ENCODE assay signal across 9 cellular contexts in genomic region chr2:148553332-148553887, GRCh38.
DNase-seq lines count a peak whose midpoint lies in the region; ATAC-seq and TF ChIP-seq lines count a peak whose summit lies in the region.
"Had no signal": no experiment of that assay in that cellular context is flagged by ENCODE, and none has a peak within 500 bp of the region (broad histone marks: within the 10 kb centered on the region; RNA-seq: fewer than 3 reads in every experiment).

No MANE protein-coding gene starts in this region.

- peak overlapping the region; percentile 65 for H2AFZ ChIP-seq in MM.1S (ENCODE audit: low read length)

- peaks cover 17% of the 10 kb centered on the region for H3K4me1 ChIP-seq in MM.1S (ENCODE audit: low read length)
- peaks cover 0 to 18% (median 9%) of the 10 kb centered on the region in 6 donors for H3K4me1 ChIP-seq in spleen

- no peak for DNase-seq in activated CD4-positive, CD25-positive, alpha-beta regulatory T cell treated with anti-CD3 and anti-CD28 coated beads, Interleukin-2, amount 50 U/mL, for 72 hours
- DNase-seq in MM.1S (no peak), fibroblast of pulmonary artery (ENCODE audit: low read depth) (no peak), spleen (no peak), NCI-H1417 treated with DMSO at 0.1 percent for 48 hours (lab: John Stamatoyannopoulos, UW) (no peak), globus pallidus (ENCODE audit: low spot score) (no peak), LoVo (ENCODE audit: low spot score) (no peak)
- DNase-seq: effector CD4-positive, alpha-beta T cell had no signal

- no peaks in the 10 kb centered on the region for H3K9me2 ChIP-seq in MM.1S (replicated peaks; ENCODE audit: insufficient read depth, low read length)

- H3K27ac ChIP-seq in MM.1S (ENCODE audit: low read length), result no peak overlapping the region
- peak overlapping the region; percentile 30 to 74 (median 68) for H3K27ac ChIP-seq in spleen

- H3K27me3 ChIP-seq in MM.1S (replicated peaks; ENCODE audit: insufficient read depth, low read length) (no peaks in the 10 kb centered on the region), spleen (replicated peaks in 1 of 7) (no peaks in the 10 kb centered on the region)

- TF ChIP-seq CTCF in MM.1S (IDR thresholded peaks at IDR 0.05; ENCODE audit: low read length) (no peak), fibroblast of pulmonary artery (IDR thresholded peaks at IDR 0.05; ENCODE audit: low read length, missing control alignments) (no peak), spleen (IDR thresholded peaks at IDR 0.05 in 8 of 11, conservative IDR thresholded peaks at IDR 0.05 in 3 of 11) (no peak)

- H3K9me3 ChIP-seq in MM.1S (replicated peaks; ENCODE audit: insufficient read depth, low read length) (no peaks in the 10 kb centered on the region), spleen (peaks cover 0 to 6% (median 0%) of the 10 kb centered on the region in 8 donors)

- peak; percentile 24 to 42 for ATAC-seq in activated CD4-positive, CD25-positive, alpha-beta regulatory T cell treated with anti-CD3 and anti-CD28 coated beads, Interleukin-2, amount 50 U/mL, for 24 hours

- intact Hi-C loops in spleen (cut with DNase I; ENCODE audit: low total_unique reads), result no loop called here

- 49 to 72% (median 60%) methylated on average over 7 of the region's 7 CpGs for WGBS in spleen, 5 donors

- H3K36me3 ChIP-seq in MM.1S (replicated peaks; ENCODE audit: insufficient read depth, low read length) (no peaks in the 10 kb centered on the region), spleen (no peaks in the 10 kb centered on the region)

- H3K9ac ChIP-seq in MM.1S (ENCODE audit: low read length), result peak overlapping the region; percentile 5; the same call in 1 of the 2 replicates

- peak overlapping the region; percentile 56 for H3K4me2 ChIP-seq in MM.1S (ENCODE audit: low read depth, low read length)

- H3K79me2 ChIP-seq in MM.1S (ENCODE audit: low read length), result no peaks in the 10 kb centered on the region

- no peak for TF ChIP-seq POLR2A in spleen (IDR thresholded peaks at IDR 0.05)

- H3F3A ChIP-seq in MM.1S (ENCODE audit: insufficient read depth, low read length), result peaks cover 3% of the 10 kb centered on the region

- H4K20me1 ChIP-seq in MM.1S (ENCODE audit: insufficient read depth, low read length), result no peaks in the 10 kb centered on the region

- peak overlapping the region; percentile 58 for H3K4me3 ChIP-seq in MM.1S (ENCODE audit: low read length)
- H3K4me3 ChIP-seq in fibroblast of pulmonary artery (replicated peaks; ENCODE audit: low read depth, low read length), result peak overlapping the region; percentile 33
- peak overlapping the region; percentile 14 to 72 (median 40) for H3K4me3 ChIP-seq in spleen
